ENCODE assay signal across 9 cellular contexts in the genomic region with DNA sequence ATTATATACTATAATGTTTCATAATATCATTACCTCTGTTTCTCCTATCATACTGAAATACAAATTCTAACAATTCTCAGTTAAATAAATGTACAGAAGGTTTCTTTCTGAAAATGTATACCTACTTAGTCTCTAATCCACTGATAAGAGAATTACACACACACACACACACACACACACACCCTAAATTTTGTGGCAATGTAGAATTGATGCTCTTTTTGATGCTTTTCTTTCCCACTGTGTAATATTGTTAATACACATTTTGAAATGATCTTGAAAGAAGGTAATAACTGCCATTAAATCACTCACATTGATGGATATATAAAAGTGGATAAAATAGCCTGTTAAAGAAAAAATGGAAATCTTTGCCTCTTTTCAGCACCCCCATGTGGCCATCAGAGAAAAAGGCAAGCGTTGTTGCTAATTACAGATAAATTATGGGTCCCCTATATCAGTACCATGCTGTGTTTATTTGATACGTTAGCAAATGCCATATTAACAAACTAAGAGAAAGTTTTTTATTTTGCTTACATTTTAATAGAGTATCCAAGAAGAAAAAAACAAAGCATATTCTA.
DNase-seq lines count a peak whose midpoint lies in the region; ATAC-seq and TF ChIP-seq lines count a peak whose summit lies in the region.
"Had no signal": no experiment of that assay in that cellular context is flagged by ENCODE, and none has a peak within 500 bp of the region (broad histone marks: within the 10 kb centered on the region; RNA-seq: fewer than 3 reads in every experiment).

No MANE protein-coding gene starts in this region.

- H3K9me3 Mint-ChIP-seq in nephron = peaks cover 3% of the 10 kb centered on the region

- no peak for TF ChIP-seq EP300 in Ishikawa (IDR thresholded peaks at IDR 0.05; ENCODE audit: borderline replicate concordance)

- H3K36me3 ChIP-seq in GM06990 (ENCODE audit: control insufficient read depth, insufficient read depth, low read length) (no peaks in the 10 kb centered on the region), adrenal gland (replicated peaks in 1 of 2) (no peaks in the 10 kb centered on the region)

- no peak for ATAC-seq in GM21723 (IDR thresholded peaks at IDR 0.05; ENCODE audit: unreplicated experiment)

- no peak overlapping the region for H3K27ac Mint-ChIP-seq in nephron

- H3K4me3 ChIP-seq in GM06990 (replicated peaks; ENCODE audit: low read depth, low read length) (no peak overlapping the region), adrenal gland (no peak overlapping the region)

- no peaks in the 10 kb centered on the region for H3K9me3 ChIP-seq in adrenal gland (replicated peaks in 1 of 3)

- H3K27ac ChIP-seq in adrenal gland = no peak overlapping the region

- H3K4me1 ChIP-seq in adrenal gland (replicated peaks in 1 of 2) = no peaks in the 10 kb centered on the region

- H3K36me3 Mint-ChIP-seq in nephron (ENCODE audit: low read depth) = no peaks in the 10 kb centered on the region

- DNase-seq in GM06990 (ENCODE audit: extremely low read depth, insufficient read length) (no peak), adrenal gland (no peak), NCI-H510A (lab: John Stamatoyannopoulos, UW) (no peak), COLO829 (ENCODE audit: low spot score) (no peak)
- DNase-seq: activated T-cell treated with anti-CD3 and anti-CD28 coated beads, Interleukin-2, amount 50 U/mL, for 1 hour; T-helper 1 cell had no signal

- no peak overlapping the region for H3K4me3 Mint-ChIP-seq in nephron

- H3K4me1 Mint-ChIP-seq in nephron = no peaks in the 10 kb centered on the region

- WGBS in adrenal gland, 4 donors = 2 to 8% (median 6%) methylated on average over 2 of the region's 2 CpGs

- peak; percentile 46 for TF ChIP-seq RAD21 in Ishikawa (IDR thresholded peaks at IDR 0.05; ENCODE audit: low read depth)

- H3K27me3 Mint-ChIP-seq in nephron (ENCODE audit: low read depth) = no peaks in the 10 kb centered on the region

- no peak for TF ChIP-seq POLR2A in adrenal gland (IDR thresholded peaks at IDR 0.05)

- peak; percentile 60 for TF ChIP-seq CTCF in GM06990 (IDR thresholded peaks at IDR 0.05; ENCODE audit: insufficient read depth, low read length, poor library complexity, severe bottlenecking)
- peak in 4 of 6 experiments; percentile 16 to 41 (median 24) for TF ChIP-seq CTCF in adrenal gland (IDR thresholded peaks at IDR 0.05)
- TF ChIP-seq CTCF in nephron (IDR thresholded peaks at IDR 0.05; ENCODE audit: unreplicated experiment in 3 of 3) = peak; percentile 27 to 46 (median 30)

- H3K27me3 ChIP-seq in GM06990 (replicated peaks; ENCODE audit: control insufficient read depth, insufficient read depth, low read length) = no peaks in the 10 kb centered on the region
- H3K27me3 ChIP-seq in adrenal gland = no peaks in the 10 kb centered on the region

- intact Hi-C loops in adrenal gland (cut with DNase I) = no loop called here

TF ChIP-seq in Ishikawa, 13 proteins besides CTCF, POLR2A, EP300 and RAD21:
- TF ChIP-seq NFIC (IDR thresholded peaks at IDR 0.05) (no peak), FOXM1 (IDR thresholded peaks at IDR 0.05; ENCODE audit: borderline replicate concordance, low read depth) (no peak), YY1 (IDR thresholded peaks at IDR 0.05; ENCODE audit: low read depth) (no peak), TEAD4 (IDR thresholded peaks at IDR 0.05) (no peak), TAF1 (IDR thresholded peaks at IDR 0.05; ENCODE audit: low read depth) (no peak), ZBTB7A (IDR thresholded peaks at IDR 0.05; ENCODE audit: low read depth) (no peak), TCF12 (IDR thresholded peaks at IDR 0.05; ENCODE audit: low read depth) (no peak)
- TF ChIP-seq, protein P1, sequence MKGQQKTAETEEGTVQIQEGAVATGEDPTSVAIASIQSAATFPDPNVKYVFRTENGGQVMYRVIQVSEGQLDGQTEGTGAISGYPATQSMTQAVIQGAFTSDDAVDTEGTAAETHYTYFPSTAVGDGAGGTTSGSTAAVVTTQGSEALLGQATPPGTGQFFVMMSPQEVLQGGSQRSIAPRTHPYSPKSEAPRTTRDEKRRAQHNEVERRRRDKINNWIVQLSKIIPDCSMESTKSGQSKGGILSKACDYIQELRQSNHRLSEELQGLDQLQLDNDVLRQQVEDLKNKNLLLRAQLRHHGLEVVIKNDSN (IDR thresholded peaks at IDR 0.05) = no peak
- TF ChIP-seq, protein P2, sequence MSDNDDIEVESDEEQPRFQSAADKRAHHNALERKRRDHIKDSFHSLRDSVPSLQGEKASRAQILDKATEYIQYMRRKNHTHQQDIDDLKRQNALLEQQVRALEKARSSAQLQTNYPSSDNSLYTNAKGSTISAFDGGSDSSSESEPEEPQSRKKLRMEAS (IDR thresholded peaks at IDR 0.05) = no peak
